Comparison of ENCODE assay signal across 10 cellular contexts in genomic region chr16:67555795-67556212, GRCh38. TPM values are rescaled to one million over a fixed set of nuclear protein-coding genes. Genes with fewer than 3 reads are reported as not detected.
DNase-seq lines count a peak whose midpoint lies in the region; ATAC-seq and TF ChIP-seq lines count a peak whose summit lies in the region.
"Had no signal": no experiment of that assay in that cellular context is flagged by ENCODE, and none has a peak within 500 bp of the region (broad histone marks: within the 10 kb centered on the region; RNA-seq: fewer than 3 reads in every experiment).

No MANE protein-coding gene starts in this region.

- H3K4me3 Mint-ChIP-seq in T-helper 17 cell (peak overlapping the region; percentile 72), immature natural killer cell (peak overlapping the region in 4 of 5 donors; percentile 25 to 72 (median 39))
- H3K4me3 Mint-ChIP-seq: neural progenitor cell had no signal

- no peaks in the 10 kb centered on the region for H3K9me3 ChIP-seq in T-helper 17 cell (ENCODE audit: control insufficient read depth, low read length, poor library complexity, severe bottlenecking)

- H3K4me1 Mint-ChIP-seq in T-helper 17 cell (peaks cover 42% of the 10 kb centered on the region), immature natural killer cell (peaks cover 25 to 28% of the 10 kb centered on the region in 2 donors)

- CTCF ChIA-PET in HEK293T (lab: Yijun Ruan, JAX): no interaction called here

- H3K36me3 Mint-ChIP-seq in T-helper 17 cell (ENCODE audit: low read depth): peaks cover under 1% of the 10 kb centered on the region
- H3K36me3 Mint-ChIP-seq in immature natural killer cell: no peaks in the 10 kb centered on the region
- H3K36me3 Mint-ChIP-seq: neural progenitor cell had no signal

- ATAC-seq in T-helper 17 cell (peak; percentile 93), HG03457 (IDR thresholded peaks at IDR 0.05; ENCODE audit: unreplicated experiment) (no peak), HG02588 (IDR thresholded peaks at IDR 0.05; ENCODE audit: unreplicated experiment) (no peak)

- peak overlapping the region; percentile 73 for H3K27ac Mint-ChIP-seq in T-helper 17 cell
- H3K27ac Mint-ChIP-seq in immature natural killer cell: peak overlapping the region; percentile 82 to 94 (median 90)
- H3K27ac Mint-ChIP-seq: neural progenitor cell had no signal

- H3K9me3 Mint-ChIP-seq in immature natural killer cell: no peaks in the 10 kb centered on the region
- H3K9me3 Mint-ChIP-seq: neural progenitor cell had no signal

- DNase-seq in AML-193 (lab: John Stamatoyannopoulos, UW) (peak; percentile 65), HEK293T (ENCODE audit: extremely low spot score) (no peak), T-helper 17 cell (no peak), immature natural killer cell (peak in 1 of 3 donors; percentile 25), foreskin melanocyte (no peak)
- no peak for DNase-seq in activated effector memory CD4-positive, alpha-beta T cell treated with anti-CD3 and anti-CD28 coated beads, Interleukin-2, amount 50 U/mL, for 16 hours
- DNase-seq: dorsolateral prefrontal cortex had no signal

- no peaks in the 10 kb centered on the region for H3K27me3 Mint-ChIP-seq in T-helper 17 cell
- peaks cover 0 to 1% (median 0%) of the 10 kb centered on the region in 3 donors for H3K27me3 Mint-ChIP-seq in immature natural killer cell (ENCODE audit: low read depth in 3 of 3)

- POLR2A ChIA-PET in HEK293T (lab: Yijun Ruan, JAX): interaction anchor here (1.2 kb wide), 1 partner anchor 104 kb away, joined by 6 read pairs; the partner anchor contains the start of gene ACD

TF ChIP-seq in HEK293T, 16 proteins besides CTCF, POLR2A, EP300 and RAD21:
- peak; percentile 29; the same call in 1 of the 2 replicates for TF ChIP-seq PKNOX1 (IDR thresholded peaks at IDR 0.05)
- no peak for TF ChIP-seq ELF4 (IDR thresholded peaks at IDR 0.05)
- TF ChIP-seq FOXA1 (IDR thresholded peaks at IDR 0.05): no peak
- TF ChIP-seq CTBP1 (IDR thresholded peaks at IDR 0.05; ENCODE audit: borderline replicate concordance): no peak
- no peak for TF ChIP-seq FOXM1 (IDR thresholded peaks at IDR 0.05; ENCODE audit: borderline replicate concordance)
- no peak for TF ChIP-seq HDGF (IDR thresholded peaks at IDR 0.05; ENCODE audit: borderline replicate concordance)

RNA-seq across cellular contexts. Expression of gene CTCF, which starts 6.5 kb away (rescaled TPM):
- 10 to 100 TPM; 48.5 to 57.8 TPM for total RNA-seq in T-helper 17 cell
- 10 to 100 TPM; 24.8 to 60.4 (median 28.4) TPM for polyA plus RNA-seq in immature natural killer cell

RNA-seq across cellular contexts. Expression of gene RIPOR1, which starts 27.2 kb away (rescaled TPM):
- total RNA-seq in T-helper 17 cell: 10 to 100 TPM; 46.5 to 66.0 TPM
- 1 to 10 TPM; 2.0 to 7.5 (median 3.3) TPM for polyA plus RNA-seq in immature natural killer cell

Comparison
In these comparisons a context has a peak if more than half of its experiments do, and no peak if none do; other contexts are left out.
1. DNase-seq: peak in AML-193 (2 of 2); none in HEK293T (single experiment), T-helper 17 cell (0 of 3), activated effector memory CD4-positive, alpha-beta T cell treated with anti-CD3 and anti-CD28 coated beads, Interleukin-2, amount 50 U/mL, for 16 hours (single experiment) and foreskin melanocyte (single experiment).